14 cellular contexts compared by ENCODE assay signal in genomic region chr9:91090132-91090410, GRCh38.
A peak's percentile ranks its signal among the peaks of the same experiment; 100 is the strongest.
DNase-seq lines count a peak whose midpoint lies in the region; ATAC-seq lines count a peak whose summit lies in the region.
"Had no signal": no experiment of that assay in that cellular context is flagged by ENCODE, and none has a peak within 500 bp of the region (broad histone marks: within the 10 kb centered on the region; RNA-seq: fewer than 3 reads in every experiment).

No MANE protein-coding gene starts in this region.

- no peak overlapping the region for H2BK5ac ChIP-seq in mesenchymal stem cell (ENCODE audit: low read depth, low read length, poor library complexity, severe bottlenecking)

- H2BK15ac ChIP-seq in mesenchymal stem cell (ENCODE audit: low read depth, poor library complexity, severe bottlenecking), result no peak overlapping the region

- H2AFZ ChIP-seq in mesenchymal stem cell (ENCODE audit: low read depth, low read length), result no peak overlapping the region
- H2AFZ ChIP-seq: GM23248 had no signal

- H3K4me3 Mint-ChIP-seq in stimulated activated naive CD8-positive, alpha-beta T cell treated with anti-CD3 and anti-CD28 coated beads, Interleukin-15, Interleukin-2, amounts not matched to agents 100 ng/mL and 50 ng/mL, for 24 hours, result no peak overlapping the region
- H3K4me3 Mint-ChIP-seq in activated CD8-positive, alpha-beta T cell treated with anti-CD3 and anti-CD28 coated beads, Interleukin-2, amount 10 ng/mL, durations not matched to agents 7 days and 5 days, result no peak overlapping the region
- H3K4me3 Mint-ChIP-seq: B cell; CD8-positive, alpha-beta T cell had no signal

- H3K4me3 ChIP-seq in mesenchymal stem cell (ENCODE audit: insufficient read depth in 1 of 2, low read depth in 1 of 2, low read length in 2 of 2), result no peak overlapping the region
- H3K4me3 ChIP-seq: GM23248 had no signal

- H3K4me2 ChIP-seq in mesenchymal stem cell (ENCODE audit: low read length, poor library complexity, severe bottlenecking), result no peak overlapping the region

- H3K9me3 ChIP-seq in mesenchymal stem cell (ENCODE audit: control insufficient read depth, low read length), result peaks cover 13% of the 10 kb centered on the region

- no peak overlapping the region for H3K23ac ChIP-seq in mesenchymal stem cell (ENCODE audit: low read length in 2 of 2)

- peaks cover 14% of the 10 kb centered on the region for H3K9me3 Mint-ChIP-seq in stimulated activated naive CD8-positive, alpha-beta T cell treated with anti-CD3 and anti-CD28 coated beads, Interleukin-15, Interleukin-2, amounts not matched to agents 100 ng/mL and 50 ng/mL, for 24 hours
- H3K9me3 Mint-ChIP-seq in activated CD8-positive, alpha-beta T cell treated with anti-CD3 and anti-CD28 coated beads, Interleukin-2, amount 10 ng/mL, durations not matched to agents 7 days and 5 days (ENCODE audit: insufficient read depth), result peaks cover 7% of the 10 kb centered on the region

- no peak overlapping the region for H4K91ac ChIP-seq in mesenchymal stem cell (ENCODE audit: low read length)

- peaks cover 3% of the 10 kb centered on the region for H3K4me1 ChIP-seq in mesenchymal stem cell (ENCODE audit: control insufficient read depth, insufficient read depth, low read depth, low read length)

- H3K36me3 Mint-ChIP-seq in stimulated activated naive CD8-positive, alpha-beta T cell treated with anti-CD3 and anti-CD28 coated beads, Interleukin-15, Interleukin-2, amounts not matched to agents 100 ng/mL and 50 ng/mL, for 24 hours (ENCODE audit: low read depth), result peaks cover 14% of the 10 kb centered on the region
- peaks cover 37% of the 10 kb centered on the region for H3K36me3 Mint-ChIP-seq in activated CD8-positive, alpha-beta T cell treated with anti-CD3 and anti-CD28 coated beads, Interleukin-2, amount 10 ng/mL, durations not matched to agents 7 days and 5 days (ENCODE audit: low read depth)
- H3K36me3 Mint-ChIP-seq: CD8-positive, alpha-beta T cell had no signal

- H3K27me3 ChIP-seq in mesenchymal stem cell (ENCODE audit: control insufficient read depth in 1 of 2, insufficient read depth in 1 of 2, low read length in 2 of 2), result no peaks in the 10 kb centered on the region

- CTCF ChIA-PET in activated CD8-positive, alpha-beta T cell treated with anti-CD3 and anti-CD28 coated beads, Interleukin-2, amount 10 ng/mL, durations not matched to agents 7 days and 5 days (lab: Charles Lee), result interaction anchor here (0.6 to 2.8 kb wide), 29 partner anchors 9 to 343 kb away, joined by 3 to 31 read pairs (median 6); partner anchors contain the start of gene NFIL3

- peaks cover 4% of the 10 kb centered on the region for H3K27me3 Mint-ChIP-seq in stimulated activated naive CD8-positive, alpha-beta T cell treated with anti-CD3 and anti-CD28 coated beads, Interleukin-15, Interleukin-2, amounts not matched to agents 100 ng/mL and 50 ng/mL, for 24 hours
- no peaks in the 10 kb centered on the region for H3K27me3 Mint-ChIP-seq in activated CD8-positive, alpha-beta T cell treated with anti-CD3 and anti-CD28 coated beads, Interleukin-2, amount 10 ng/mL, durations not matched to agents 7 days and 5 days (ENCODE audit: low read depth)
- H3K27me3 Mint-ChIP-seq: B cell had no signal

- no peaks in the 10 kb centered on the region for H3K79me1 ChIP-seq in mesenchymal stem cell (replicated peaks; ENCODE audit: low read length, poor library complexity, severe bottlenecking)

- DNase-seq in stimulated activated naive CD8-positive, alpha-beta T cell treated with anti-CD3 and anti-CD28 coated beads, Interleukin-15, Interleukin-2, amounts not matched to agents 100 U/mL and 50 U/mL, for 24 hours, result no peak
- no peak for DNase-seq in activated CD8-positive, alpha-beta T cell treated with anti-CD3 and anti-CD28 coated beads, Interleukin-2, amount 10 ng/mL, durations not matched to agents 7 days and 5 days
- DNase-seq in mesenchymal stem cell (no peak), OCI-M1 (lab: John Stamatoyannopoulos, UW) (no peak), NCI-H146 (lab: John Stamatoyannopoulos, UW) (no peak)
- DNase-seq in activated effector memory CD4-positive, alpha-beta T cell treated with Interleukin-2 at 50 U/mL for 16 hours, result no peak
- DNase-seq: CD8-positive, alpha-beta T cell; DND-41; GF-D8; NCI-H1048; NCI-H446 treated with DMSO at 0.1 percent for 48 hours had no signal

- peak overlapping the region; percentile 49 for H3K27ac Mint-ChIP-seq in stimulated activated naive CD8-positive, alpha-beta T cell treated with anti-CD3 and anti-CD28 coated beads, Interleukin-15, Interleukin-2, amounts not matched to agents 100 ng/mL and 50 ng/mL, for 24 hours
- H3K27ac Mint-ChIP-seq in activated CD8-positive, alpha-beta T cell treated with anti-CD3 and anti-CD28 coated beads, Interleukin-2, amount 10 ng/mL, durations not matched to agents 7 days and 5 days, result peak overlapping the region; percentile 48
- H3K27ac Mint-ChIP-seq: B cell; CD8-positive, alpha-beta T cell had no signal

- H3K14ac ChIP-seq in mesenchymal stem cell (ENCODE audit: low read length in 2 of 2), result no peak overlapping the region

- ATAC-seq in stimulated activated naive CD8-positive, alpha-beta T cell treated with anti-CD3 and anti-CD28 coated beads, Interleukin-15, Interleukin-2, amounts not matched to agents 100 U/mL and 50 U/mL, for 24 hours, result no peak
- no peak for ATAC-seq in activated CD8-positive, alpha-beta T cell treated with anti-CD3 and anti-CD28 coated beads, Interleukin-2, amount 10 ng/mL, durations not matched to agents 7 days and 5 days
- ATAC-seq: CD8-positive, alpha-beta T cell had no signal

- no peak overlapping the region for H2AK5ac ChIP-seq in mesenchymal stem cell (ENCODE audit: low read length, severe bottlenecking)

- H3K4me1 Mint-ChIP-seq in stimulated activated naive CD8-positive, alpha-beta T cell treated with anti-CD3 and anti-CD28 coated beads, Interleukin-15, Interleukin-2, amounts not matched to agents 100 ng/mL and 50 ng/mL, for 24 hours (ENCODE audit: low read depth), result peaks cover 39% of the 10 kb centered on the region
- peaks cover 40% of the 10 kb centered on the region for H3K4me1 Mint-ChIP-seq in activated CD8-positive, alpha-beta T cell treated with anti-CD3 and anti-CD28 coated beads, Interleukin-2, amount 10 ng/mL, durations not matched to agents 7 days and 5 days (ENCODE audit: low read depth)

- WGBS in mesenchymal stem cell, result 88% methylated on average over 5 of the region's 5 CpGs

- peak overlapping the region in 1 of 2 experiments; percentile 40 for H3K4ac ChIP-seq in mesenchymal stem cell (ENCODE audit: low read depth in 1 of 2, low read length in 2 of 2)

- peak overlapping the region; percentile 39 for H3K9ac ChIP-seq in mesenchymal stem cell (ENCODE audit: low read length)
- H3K9ac ChIP-seq: GM23248 had no signal

- peak overlapping the region; percentile 64 to 73 for H2BK12ac ChIP-seq in mesenchymal stem cell (ENCODE audit: low read length in 2 of 2)

- H2BK120ac ChIP-seq in mesenchymal stem cell (ENCODE audit: low read depth, low read length), result no peak overlapping the region

- peak overlapping the region; percentile 19 for H4K8ac ChIP-seq in mesenchymal stem cell (ENCODE audit: low read length)

- H3K36me3 ChIP-seq in mesenchymal stem cell (ENCODE audit: control insufficient read depth in 1 of 2, insufficient read depth in 2 of 2, low read depth in 1 of 2, low read length in 2 of 2), result no peaks in the 10 kb centered on the region

- H3K18ac ChIP-seq in mesenchymal stem cell (ENCODE audit: low read depth in 1 of 2, low read length in 2 of 2), result peak overlapping the region in 1 of 2 experiments; percentile 18

- H3K27ac ChIP-seq in mesenchymal stem cell (ENCODE audit: low read length, poor library complexity, severe bottlenecking), result no peak overlapping the region
- H3K27ac ChIP-seq: GM23248 had no signal

- POLR2A ChIA-PET in activated CD8-positive, alpha-beta T cell treated with anti-CD3 and anti-CD28 coated beads, Interleukin-2, amount 10 ng/mL, durations not matched to agents 7 days and 5 days (lab: Charles Lee), result interaction anchor here (0.6 to 1.1 kb wide), 2 partner anchors 74 to 88 kb away, joined by 4 to 5 read pairs; no protein-coding TSS in a partner anchor
